23 cellular contexts compared by ENCODE assay signal in genomic region chr18:25077933-25078707, GRCh38.
DNase-seq lines count a peak whose midpoint lies in the region; ATAC-seq and TF ChIP-seq lines count a peak whose summit lies in the region.
"Had no signal": no experiment of that assay in that cellular context is flagged by ENCODE, and none has a peak within 500 bp of the region (broad histone marks: within the 10 kb centered on the region; RNA-seq: fewer than 3 reads in every experiment).

No MANE protein-coding gene starts in this region.

- H3K79me1 ChIP-seq in mesendoderm (ENCODE audit: low read length) = no peaks in the 10 kb centered on the region
- peaks cover 2% of the 10 kb centered on the region for H3K79me1 ChIP-seq in neuronal stem cell (ENCODE audit: low read depth, low read length)

- no peak overlapping the region for H3K14ac ChIP-seq in neuronal stem cell (ENCODE audit: low read length)

- H3K9me3 ChIP-seq in cardiac muscle cell (ENCODE audit: low read depth) (no peaks in the 10 kb centered on the region), neuronal stem cell (replicated peaks in 1 of 2; ENCODE audit: control insufficient read depth in 2 of 2, insufficient read depth in 1 of 2, low read depth in 1 of 2, low read length in 2 of 2) (no peaks in the 10 kb centered on the region)

- DNase-seq in cardiac muscle cell (ENCODE audit: low read depth in 1 of 2, low spot score in 1 of 2) (no peak), left cardiac atrium (no peak), mesendoderm (no peak), neuronal stem cell (ENCODE audit: low spot score) (peak; percentile 39), erythroblast (lab: John Stamatoyannopoulos, UW) (no peak), NCI-H510A treated with DMSO at 0.1 percent for 48 hours (lab: John Stamatoyannopoulos, UW) (no peak)
- DNase-seq in NK-92 treated with Interleukin-12 subunit alpha and Interleukin-12 subunit beta, amount 100 ng/mL, for 24 hours (lab: John Stamatoyannopoulos, UW) = no peak
- DNase-seq in activated CD4-positive, alpha-beta memory T cell treated with anti-CD3 and anti-CD28 coated beads, Interleukin-2, amount 10 ng/mL, durations not matched to agents 7 days and 5 days = no peak
- DNase-seq: 8988T, DMS 273 treated with DMSO at 0.1 percent for 48 hours, GDM1, Kasumi-1, MM.1S, NCI-H1092, NCI-H1436 treated with DMSO at 0.1 percent for 48 hours, NCI-H2029, NCI-H446, NCI-H748 treated with DMSO at 0.1 percent for 48 hours, PC-3, RPMI8226, SHP77 treated with DMSO at 0.1 percent for 48 hours had no signal

- H3K36me3 Mint-ChIP-seq in activated CD4-positive, alpha-beta memory T cell treated with anti-CD3 and anti-CD28 coated beads, Interleukin-2, amount 10 ng/mL, durations not matched to agents 7 days and 5 days (ENCODE audit: low read depth) = no peaks in the 10 kb centered on the region
- H3K36me3 Mint-ChIP-seq: CD14-positive monocyte had no signal

- TF ChIP-seq POLR2A in erythroblast (IDR thresholded peaks at IDR 0.05; ENCODE audit: low read length) = no peak

- H2BK120ac ChIP-seq in mesendoderm (ENCODE audit: low read depth, low read length) (no peak overlapping the region), neuronal stem cell (ENCODE audit: low read depth, low read length) (no peak overlapping the region)

- peaks cover 3% of the 10 kb centered on the region for H3K9me3 Mint-ChIP-seq in activated CD4-positive, alpha-beta memory T cell treated with anti-CD3 and anti-CD28 coated beads, Interleukin-2, amount 10 ng/mL, durations not matched to agents 7 days and 5 days
- H3K9me3 Mint-ChIP-seq: CD14-positive monocyte had no signal

- H2BK5ac ChIP-seq in mesendoderm (ENCODE audit: low read length) (no peak overlapping the region), neuronal stem cell (ENCODE audit: low read length) (no peak overlapping the region)

- H3K36me3 ChIP-seq in cardiac muscle cell (no peaks in the 10 kb centered on the region), mesendoderm (ENCODE audit: control insufficient read depth, insufficient read depth, low read length) (no peaks in the 10 kb centered on the region), neuronal stem cell (replicated peaks in 1 of 2; ENCODE audit: control insufficient read depth in 2 of 2, insufficient read depth in 2 of 2, low read length in 2 of 2) (peaks cover 0 to 45% of the 10 kb centered on the region in 2 donors)

- H3K4me3 Mint-ChIP-seq in activated CD4-positive, alpha-beta memory T cell treated with anti-CD3 and anti-CD28 coated beads, Interleukin-2, amount 10 ng/mL, durations not matched to agents 7 days and 5 days = no peak overlapping the region
- H3K4me3 Mint-ChIP-seq: CD14-positive monocyte had no signal

- no peak overlapping the region for H3K56ac ChIP-seq in mesendoderm (ENCODE audit: low read length)

- no peaks in the 10 kb centered on the region for H3K79me2 ChIP-seq in mesendoderm (ENCODE audit: control insufficient read depth, insufficient read depth, low read length)

- intact Hi-C loops in left cardiac atrium (cut with DNase I) = no loop called here

- H3K4me2 ChIP-seq in mesendoderm (ENCODE audit: low read length) (no peak overlapping the region), neuronal stem cell (ENCODE audit: insufficient read depth, low read length, poor library complexity, severe bottlenecking) (no peak overlapping the region)

- no peaks in the 10 kb centered on the region for H3K27me3 Mint-ChIP-seq in activated CD4-positive, alpha-beta memory T cell treated with anti-CD3 and anti-CD28 coated beads, Interleukin-2, amount 10 ng/mL, durations not matched to agents 7 days and 5 days

- no peaks in the 10 kb centered on the region for H3K4me1 Mint-ChIP-seq in activated CD4-positive, alpha-beta memory T cell treated with anti-CD3 and anti-CD28 coated beads, Interleukin-2, amount 10 ng/mL, durations not matched to agents 7 days and 5 days
- H3K4me1 Mint-ChIP-seq: CD14-positive monocyte had no signal

- H3K4me3 ChIP-seq in cardiac muscle cell (no peak overlapping the region), mesendoderm (ENCODE audit: low read length) (no peak overlapping the region), neuronal stem cell (ENCODE audit: low read length in 2 of 2) (no peak overlapping the region)

- H3K18ac ChIP-seq in mesendoderm (ENCODE audit: low read length) = peak overlapping the region; percentile 32
- no peak overlapping the region for H3K18ac ChIP-seq in neuronal stem cell (ENCODE audit: low read length)

- POLR2A ChIA-PET in activated CD4-positive, alpha-beta memory T cell treated with anti-CD3 and anti-CD28 coated beads, Interleukin-2, amount 10 ng/mL, durations not matched to agents 7 days and 5 days (lab: Charles Lee) = no interaction called here

- H3K27me3 ChIP-seq in cardiac muscle cell (no peaks in the 10 kb centered on the region), mesendoderm (ENCODE audit: insufficient read depth, low read length, poor library complexity) (no peaks in the 10 kb centered on the region), neuronal stem cell (ENCODE audit: control insufficient read depth in 3 of 3, insufficient read depth in 3 of 3, low read depth in 1 of 3, low read length in 3 of 3) (no peaks in the 10 kb centered on the region)

- H3K9ac ChIP-seq in mesendoderm (ENCODE audit: low read length) (no peak overlapping the region), neuronal stem cell (ENCODE audit: low read depth, low read length, poor library complexity) (no peak overlapping the region)

- H2BK15ac ChIP-seq in mesendoderm (replicated peaks; ENCODE audit: low read depth) (no peak overlapping the region), neuronal stem cell (ENCODE audit: low read length) (no peak overlapping the region)

- H2BK12ac ChIP-seq in neuronal stem cell (ENCODE audit: low read length) = no peak overlapping the region

- H2AFZ ChIP-seq in neuronal stem cell (ENCODE audit: low read length) = no peak overlapping the region

- H3K27ac ChIP-seq in cardiac muscle cell (peak overlapping the region; percentile 90), mesendoderm (ENCODE audit: low read depth, low read length) (no peak overlapping the region), neuronal stem cell (replicated peaks; ENCODE audit: low read length) (peak overlapping the region; percentile 24)

- H3K23ac ChIP-seq in mesendoderm (ENCODE audit: low read length) = no peak overlapping the region
- no peak overlapping the region for H3K23ac ChIP-seq in neuronal stem cell (ENCODE audit: low read depth, low read length, poor library complexity)

- H3K4me1 ChIP-seq in cardiac muscle cell (ENCODE audit: low read depth) (peaks cover 39% of the 10 kb centered on the region), mesendoderm (ENCODE audit: control insufficient read depth, low read depth, low read length) (peaks cover 9% of the 10 kb centered on the region), neuronal stem cell (ENCODE audit: control insufficient read depth in 2 of 2, insufficient read depth in 1 of 2, low read depth in 1 of 2, low read length in 2 of 2) (peaks cover 33 to 51% of the 10 kb centered on the region in 2 donors)

- no CpG with 5 or more reads among the region's 18 CpGs for WGBS in mesendoderm (ENCODE audit: extremely low coverage, insufficient coverage, low lambda C conversion rate)
- WGBS in neuronal stem cell (ENCODE audit: extremely low coverage in 2 of 2, insufficient read length in 2 of 2, insufficient replicate concordance in 1 of 2), 2 donors = no CpG with 5 or more reads among the region's 18 CpGs

- CTCF ChIA-PET in activated CD4-positive, alpha-beta memory T cell treated with anti-CD3 and anti-CD28 coated beads, Interleukin-2, amount 10 ng/mL, durations not matched to agents 7 days and 5 days (lab: Charles Lee) = no interaction called here

- H3K27ac Mint-ChIP-seq in activated CD4-positive, alpha-beta memory T cell treated with anti-CD3 and anti-CD28 coated beads, Interleukin-2, amount 10 ng/mL, durations not matched to agents 7 days and 5 days = no peak overlapping the region
- H3K27ac Mint-ChIP-seq: CD14-positive monocyte had no signal

- H4K5ac ChIP-seq in mesendoderm (ENCODE audit: low read length) = no peak overlapping the region

- TF ChIP-seq CTCF in cardiac muscle cell (IDR thresholded peaks at IDR 0.05; ENCODE audit: low read depth, low read length) = no peak

- H3K4ac ChIP-seq in mesendoderm (ENCODE audit: low read depth, low read length) = no peak overlapping the region
- no peak overlapping the region for H3K4ac ChIP-seq in neuronal stem cell (ENCODE audit: low read length)

- H2AK5ac ChIP-seq in mesendoderm (ENCODE audit: low read length) (no peak overlapping the region), neuronal stem cell (ENCODE audit: low read depth, low read length) (no peak overlapping the region)

- no peak for ATAC-seq in left cardiac atrium
- ATAC-seq: HCT116, PC-3 had no signal

- H4K8ac ChIP-seq in mesendoderm (ENCODE audit: low read depth, low read length) (no peak overlapping the region), neuronal stem cell (ENCODE audit: low read depth, low read length) (no peak overlapping the region)

- H4K91ac ChIP-seq in neuronal stem cell (ENCODE audit: low read depth, low read length, poor library complexity) = no peak overlapping the region
